ENCODE assay signal across 1 cellular context in the genomic region with DNA sequence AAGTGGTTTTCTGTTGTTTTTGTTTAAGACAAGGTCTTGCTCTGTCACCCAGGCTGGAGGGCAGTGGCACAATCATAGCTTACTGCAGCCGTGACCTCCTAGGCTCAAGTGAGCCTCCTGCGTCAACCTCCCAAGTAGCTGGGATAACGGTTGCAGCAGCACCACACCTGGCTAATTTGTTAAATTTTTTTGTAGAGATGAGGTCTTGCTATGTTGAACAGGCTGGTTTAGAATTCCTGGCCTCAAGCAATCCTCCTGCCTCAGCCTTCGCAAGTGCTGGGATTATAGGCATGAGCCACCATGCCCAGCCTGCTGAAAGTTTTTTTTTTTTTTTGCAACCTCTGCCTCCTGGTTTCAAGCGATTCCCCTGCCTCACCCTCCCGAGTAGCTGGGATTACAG.
TF ChIP-seq lines count a peak whose summit lies in the region.

No MANE protein-coding gene starts in this region.

TF ChIP-seq in endothelial cell of umbilical vein, 7 proteins besides CTCF, POLR2A, EP300 and RAD21 (continued from another document):
- TF ChIP-seq, protein P1, sequence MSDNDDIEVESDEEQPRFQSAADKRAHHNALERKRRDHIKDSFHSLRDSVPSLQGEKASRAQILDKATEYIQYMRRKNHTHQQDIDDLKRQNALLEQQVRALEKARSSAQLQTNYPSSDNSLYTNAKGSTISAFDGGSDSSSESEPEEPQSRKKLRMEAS (IDR thresholded peaks at IDR 0.05; ENCODE audit: insufficient read depth, insufficient read length) = no peak
- no peak for TF ChIP-seq EZH2 (IDR thresholded peaks at IDR 0.05; ENCODE audit: borderline replicate concordance, low read depth, low read length, severe bottlenecking)
TF ChIP-seq in endothelial cell of umbilical vein: peak in this region for 0.
